ENCODE assay signal across 8 cellular contexts in genomic region chr11:61516675-61517516, GRCh38. TPM values are rescaled to one million over a fixed set of nuclear protein-coding genes. Genes with fewer than 3 reads are reported as not detected.
DNase-seq lines count a peak whose midpoint lies in the region; ATAC-seq and TF ChIP-seq lines count a peak whose summit lies in the region.

No MANE protein-coding gene starts in this region.

- 43% methylated on average over 23 of the region's 23 CpGs for WGBS in SK-N-SH (ENCODE audit: low lambda C conversion rate)
- WGBS in hepatocyte (ENCODE audit: low lambda C conversion rate, missing lambda C conversion rate), result 41% methylated on average over 23 of the region's 23 CpGs

- TF ChIP-seq CTCF in SK-N-SH (IDR thresholded peaks at IDR 0.05), result peak; percentile 97
- TF ChIP-seq CTCF in hepatocyte (IDR thresholded peaks at IDR 0.05; ENCODE audit: poor library complexity), result peak; percentile 98

- ATAC-seq in HG03039 (IDR thresholded peaks at IDR 0.05; ENCODE audit: unreplicated experiment), result no peak

- POLR2A ChIA-PET in SK-N-SH (lab: Yijun Ruan, JAX), result interaction anchor here (0.6 to 1.8 kb wide), 8 partner anchors 14 to 1158 kb away, joined by 3 to 7 read pairs (median 3); partner anchors contain the start of genes CPSF7 and SDHAF2

- H3F3A ChIP-seq in SK-N-SH (replicated peaks; ENCODE audit: insufficient read depth), result no peaks in the 10 kb centered on the region

- H3K9me2 ChIP-seq in SK-N-SH, result no peaks in the 10 kb centered on the region
- H3K9me2 ChIP-seq in hepatocyte (replicated peaks; ENCODE audit: insufficient read depth), result no peaks in the 10 kb centered on the region

- H3K79me2 ChIP-seq in SK-N-SH (ENCODE audit: insufficient read depth), result no peaks in the 10 kb centered on the region
- no peaks in the 10 kb centered on the region for H3K79me2 ChIP-seq in hepatocyte

- no peaks in the 10 kb centered on the region for H3K27me3 ChIP-seq in SK-N-SH (ENCODE audit: insufficient read depth)
- no peaks in the 10 kb centered on the region for H3K27me3 ChIP-seq in hepatocyte

- no peak overlapping the region for H3K9ac ChIP-seq in SK-N-SH

- H3K4me3 ChIP-seq in SK-N-SH (ENCODE audit: low read depth in 2 of 2, low read length in 1 of 2) (peak overlapping the region in 1 of 2 experiments; percentile 44; a peak in 1 of 4 replicates), hepatocyte (no peak overlapping the region)

- H3K27ac ChIP-seq in SK-N-SH (ENCODE audit: low read depth in 2 of 2, low read length in 1 of 2) (peak overlapping the region in 1 of 2 experiments; percentile 7; a peak in 1 of 4 replicates), hepatocyte (no peak overlapping the region)

- CTCF ChIA-PET in SK-N-SH (lab: Yijun Ruan, JAX), result interaction anchor here (0.6 to 33.4 kb wide), 62 partner anchors 9 to 565 kb away, joined by 3 to 670 read pairs (median 5); partner anchors contain the start of genes LRRC10B and SYT7

- DNase-seq in NCI-H146 (lab: John Stamatoyannopoulos, UW) (peak; percentile 21), NCI-H146 treated with DMSO at 0.1 percent for 48 hours (lab: John Stamatoyannopoulos, UW; ENCODE audit: unreplicated experiment) (no peak), SK-N-SH (peak; percentile 93), hepatocyte (ENCODE audit: low spot score) (peak; percentile 54), RPMI8226 (no peak)
- peak; percentile 45 for DNase-seq in activated naive CD8-positive, alpha-beta T cell treated with anti-CD3 and anti-CD28 coated beads, Interleukin-2, amount 50 U/mL, for 16 hours (ENCODE audit: low read depth, low spot score)
- peak; percentile 64 for DNase-seq in stimulated activated CD4-positive, alpha-beta T cell treated with anti-CD3 and anti-CD28 coated beads, Interleukin-4, amount 100 ng/mL, for 1 hour

- H3K4me1 ChIP-seq in SK-N-SH (ENCODE audit: control insufficient read depth in 1 of 2, insufficient read depth in 2 of 2, low read depth in 1 of 2, low read length in 1 of 2) (peaks cover 0 to 38% of the 10 kb centered on the region in 2 experiments; a peak in 1 of 4 replicates), hepatocyte (ENCODE audit: insufficient read depth) (peaks cover 8% of the 10 kb centered on the region)

- H4K20me1 ChIP-seq in SK-N-SH (ENCODE audit: insufficient read depth), result no peaks in the 10 kb centered on the region
- H4K20me1 ChIP-seq in hepatocyte (ENCODE audit: insufficient read depth, poor library complexity, severe bottlenecking), result no peaks in the 10 kb centered on the region

- no peak overlapping the region for H3K4me2 ChIP-seq in SK-N-SH
- no peak overlapping the region for H3K4me2 ChIP-seq in hepatocyte

- peak; percentile 84 for TF ChIP-seq RAD21 in SK-N-SH (IDR thresholded peaks at IDR 0.05; ENCODE audit: low read length)

- H2AFZ ChIP-seq in SK-N-SH (ENCODE audit: low read depth), result no peak overlapping the region
- no peak overlapping the region for H2AFZ ChIP-seq in hepatocyte

- no peak for TF ChIP-seq EP300 in SK-N-SH (IDR thresholded peaks at IDR 0.05; ENCODE audit: borderline replicate concordance in 1 of 2, low read depth in 1 of 2, low read length in 1 of 2)

- H3K9me3 ChIP-seq in SK-N-SH (no peaks in the 10 kb centered on the region), hepatocyte (ENCODE audit: low read depth) (no peaks in the 10 kb centered on the region)

- H3K36me3 ChIP-seq in SK-N-SH (replicated peaks in 1 of 2; ENCODE audit: control insufficient read depth in 1 of 2, insufficient read depth in 2 of 2, low read length in 1 of 2) (no peaks in the 10 kb centered on the region), hepatocyte (replicated peaks; ENCODE audit: insufficient read depth, low read depth) (no peaks in the 10 kb centered on the region)

TF ChIP-seq in SK-N-SH, 30 proteins besides CTCF, POLR2A, EP300 and RAD21:
- TF ChIP-seq NRF1 (IDR thresholded peaks at IDR 0.05; ENCODE audit: low read depth, low read length) (no peak), TAF1 (IDR thresholded peaks at IDR 0.05; ENCODE audit: borderline replicate concordance, low read depth, low read length) (no peak), JUND (IDR thresholded peaks at IDR 0.05) (no peak), SMC3 (IDR thresholded peaks at IDR 0.05; ENCODE audit: low read depth, low read length) (peak; percentile 86), MXI1 (IDR thresholded peaks at IDR 0.05; ENCODE audit: low read depth, low read length) (0 out of 2 replicates have a peak, but pooled peaks have one; percentile 19), FOXM1 (IDR thresholded peaks at IDR 0.05; ENCODE audit: low read depth) (no peak), TEAD4 (IDR thresholded peaks at IDR 0.05; ENCODE audit: borderline replicate concordance, insufficient read depth) (no peak)
- TF ChIP-seq, protein P1, sequence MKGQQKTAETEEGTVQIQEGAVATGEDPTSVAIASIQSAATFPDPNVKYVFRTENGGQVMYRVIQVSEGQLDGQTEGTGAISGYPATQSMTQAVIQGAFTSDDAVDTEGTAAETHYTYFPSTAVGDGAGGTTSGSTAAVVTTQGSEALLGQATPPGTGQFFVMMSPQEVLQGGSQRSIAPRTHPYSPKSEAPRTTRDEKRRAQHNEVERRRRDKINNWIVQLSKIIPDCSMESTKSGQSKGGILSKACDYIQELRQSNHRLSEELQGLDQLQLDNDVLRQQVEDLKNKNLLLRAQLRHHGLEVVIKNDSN (IDR thresholded peaks at IDR 0.05; ENCODE audit: borderline replicate concordance, low read depth), result no peak

RNA-seq across cellular contexts. Expression of gene LRRC10B, which starts 8.3 kb away (rescaled TPM):
- polyA plus RNA-seq in SK-N-SH (2012; rRNA removed) (0.11 TPM in 1 of 2 replicates, not detected in the other), hepatocyte (0.68 TPM in 1 of 2 replicates, not detected in the other)
- polyA plus RNA-seq in SK-N-SH (2012; cell fraction: cytosol; rRNA removed), result 0.03 and 0.12 TPM in 2 replicates
- 0.02 and 0.08 TPM in 2 replicates for polyA plus RNA-seq in SK-N-SH (2012; cell fraction: nucleus; rRNA removed)
- 0.20 and 0.43 TPM in 2 replicates for total RNA-seq in hepatocyte

Comparison
In these comparisons a context has a peak if more than half of its experiments do, and no peak if none do; other contexts are left out.
1. DNase-seq: peak in NCI-H146 (single experiment), SK-N-SH (single experiment), activated naive CD8-positive, alpha-beta T cell treated with anti-CD3 and anti-CD28 coated beads, Interleukin-2, amount 50 U/mL, for 16 hours (single experiment), hepatocyte (single experiment) and stimulated activated CD4-positive, alpha-beta T cell treated with anti-CD3 and anti-CD28 coated beads, Interleukin-4, amount 100 ng/mL, for 1 hour (single experiment); none in NCI-H146 treated with DMSO at 0.1 percent for 48 hours (single experiment) and RPMI8226 (single experiment).